21 cellular contexts compared by ENCODE assay signal in genomic region chr13:110018009-110018408, GRCh38.
DNase-seq lines count a peak whose midpoint lies in the region; ATAC-seq and TF ChIP-seq lines count a peak whose summit lies in the region.
"Had no signal": no experiment of that assay in that cellular context is flagged by ENCODE, and none has a peak within 500 bp of the region (broad histone marks: within the 10 kb centered on the region; RNA-seq: fewer than 3 reads in every experiment).

No MANE protein-coding gene starts in this region.

- H3K36me3 ChIP-seq in Caco-2 (ENCODE audit: control insufficient read depth, insufficient read depth, low read length) (no peaks in the 10 kb centered on the region), PC-3 (ENCODE audit: low read depth, low read length) (no peaks in the 10 kb centered on the region), mammary epithelial cell (ENCODE audit: insufficient read depth, low read length) (no peaks in the 10 kb centered on the region), mesodermal cell (ENCODE audit: control insufficient read depth, insufficient read depth, low read length) (no peaks in the 10 kb centered on the region)
- H3K36me3 ChIP-seq: uterus had no signal

- H4K20me1 ChIP-seq in PC-3 (ENCODE audit: low read length) (no peaks in the 10 kb centered on the region), mammary epithelial cell (ENCODE audit: insufficient read depth, low read length) (no peaks in the 10 kb centered on the region)

- no peaks in the 10 kb centered on the region for H3K27me3 Mint-ChIP-seq in Caco-2 (ENCODE audit: insufficient read depth, unreplicated experiment)
- H3K27me3 Mint-ChIP-seq in activated T-helper 1 cell treated with anti-CD3 and anti-CD28 coated beads, Interleukin-12 subunit alpha, Interleukin-12 subunit beta, Interleukin-2, Interleukin-4 antibody, amounts not matched to agents 30 ng/mL and 10 ng/mL and 1 ng/mL, durations not matched to agents 14 hours and 24 hours and 36 hours (ENCODE audit: insufficient read depth): no peaks in the 10 kb centered on the region
- H3K27me3 Mint-ChIP-seq: activated naive CD8-positive, alpha-beta T cell treated with anti-CD3 and anti-CD28 coated beads, Interleukin-2, amount 10 ng/mL, durations not matched to agents 7 days and 5 days had no signal

- in situ Hi-C loops in mammary epithelial cell (cut with MboI; ENCODE audit: low sequenced_read_pairs in 2 of 2): loop anchor here in 1 of 2 donors (5.0 to 10.0 kb wide), 2 partner anchors 49 to 233 kb away; partner anchors contain the start of gene IRS2

- no peaks in the 10 kb centered on the region for H3K27me3 ChIP-seq in Caco-2 (replicated peaks; ENCODE audit: control insufficient read depth, insufficient read depth, low read length)
- no peaks in the 10 kb centered on the region for H3K27me3 ChIP-seq in PC-3 (ENCODE audit: low read length)
- no peaks in the 10 kb centered on the region for H3K27me3 ChIP-seq in mammary epithelial cell (ENCODE audit: insufficient read depth, low read length)
- H3K27me3 ChIP-seq: uterus had no signal

- peaks cover 13% of the 10 kb centered on the region for H3F3A ChIP-seq in PC-3 (ENCODE audit: low read length, unreplicated experiment)

- H3K9ac ChIP-seq in PC-3 (ENCODE audit: low read length): peak overlapping the region; percentile 31; the same call in 1 of the 2 replicates
- H3K9ac ChIP-seq in mammary epithelial cell (ENCODE audit: insufficient read depth, low read length): peak overlapping the region; percentile 48

- H3K27ac ChIP-seq in PC-3 (ENCODE audit: low read length) (peak overlapping the region; percentile 79), mammary epithelial cell (ENCODE audit: insufficient read depth, low read depth, low read length) (peak overlapping the region; percentile 95), mesodermal cell (ENCODE audit: low read depth, low read length, severe bottlenecking) (peak overlapping the region; percentile 76)
- H3K27ac ChIP-seq: uterus had no signal

- peak overlapping the region; percentile 71 for H3K27ac Mint-ChIP-seq in Caco-2 (ENCODE audit: unreplicated experiment)
- no peak overlapping the region for H3K27ac Mint-ChIP-seq in activated T-helper 1 cell treated with anti-CD3 and anti-CD28 coated beads, Interleukin-12 subunit alpha, Interleukin-12 subunit beta, Interleukin-2, Interleukin-4 antibody, amounts not matched to agents 30 ng/mL and 10 ng/mL and 1 ng/mL, durations not matched to agents 14 hours and 24 hours and 36 hours
- H3K27ac Mint-ChIP-seq: activated CD4-positive, alpha-beta memory T cell treated with anti-CD3 and anti-CD28 coated beads for 36 hours; activated naive CD8-positive, alpha-beta T cell treated with anti-CD3 and anti-CD28 coated beads, Interleukin-2, amount 10 ng/mL, durations not matched to agents 7 days and 5 days; CD8-positive, alpha-beta T cell had no signal

- H3K4me1 Mint-ChIP-seq in Caco-2 (ENCODE audit: low read depth, unreplicated experiment): peaks cover 17% of the 10 kb centered on the region
- H3K4me1 Mint-ChIP-seq in activated T-helper 1 cell treated with anti-CD3 and anti-CD28 coated beads, Interleukin-12 subunit alpha, Interleukin-12 subunit beta, Interleukin-2, Interleukin-4 antibody, amounts not matched to agents 30 ng/mL and 10 ng/mL and 1 ng/mL, durations not matched to agents 14 hours and 24 hours and 36 hours (ENCODE audit: low read depth): no peaks in the 10 kb centered on the region
- H3K4me1 Mint-ChIP-seq: activated naive CD8-positive, alpha-beta T cell treated with anti-CD3 and anti-CD28 coated beads, Interleukin-2, amount 10 ng/mL, durations not matched to agents 7 days and 5 days had no signal

- H3K4me3 ChIP-seq in Caco-2 (ENCODE audit: low read depth, low read length) (no peak overlapping the region), PC-3 (ENCODE audit: low read length) (peak overlapping the region; percentile 25), mammary epithelial cell (replicated peaks in 1 of 3; ENCODE audit: insufficient read depth in 1 of 3, low read depth in 2 of 3, low read length in 3 of 3) (no peak overlapping the region), mesodermal cell (ENCODE audit: extremely low read depth, insufficient read depth, low read length, poor library complexity, severe bottlenecking) (no peak overlapping the region)
- H3K4me3 ChIP-seq: mucosa of descending colon, uterus had no signal

- 81% methylated on average over 9 of the region's 11 CpGs for WGBS in mammary epithelial cell (ENCODE audit: low coverage, missing lambda C conversion rate)
- 82 to 90% methylated on average over 11 of the region's 11 CpGs for WGBS in mesodermal cell (ENCODE audit: insufficient coverage in 2 of 2), 2 experiments

- peaks cover 28% of the 10 kb centered on the region for H3K9me3 Mint-ChIP-seq in Caco-2 (ENCODE audit: unreplicated experiment)
- H3K9me3 Mint-ChIP-seq in activated T-helper 1 cell treated with anti-CD3 and anti-CD28 coated beads, Interleukin-12 subunit alpha, Interleukin-12 subunit beta, Interleukin-2, Interleukin-4 antibody, amounts not matched to agents 30 ng/mL and 10 ng/mL and 1 ng/mL, durations not matched to agents 14 hours and 24 hours and 36 hours: no peaks in the 10 kb centered on the region
- H3K9me3 Mint-ChIP-seq: activated CD4-positive, alpha-beta memory T cell treated with anti-CD3 and anti-CD28 coated beads for 36 hours; activated naive CD8-positive, alpha-beta T cell treated with anti-CD3 and anti-CD28 coated beads, Interleukin-2, amount 10 ng/mL, durations not matched to agents 7 days and 5 days; CD8-positive, alpha-beta T cell had no signal

- TF ChIP-seq CTCF in Caco-2 (IDR thresholded peaks at IDR 0.05; ENCODE audit: insufficient read depth in 1 of 2, low read depth in 1 of 2, low read length in 1 of 2, severe bottlenecking in 1 of 2, unreplicated experiment in 1 of 2) (no peak), PC-3 (conservative IDR thresholded peaks at IDR 0.05; ENCODE audit: low read depth, low read length) (no peak), mammary epithelial cell (conservative IDR thresholded peaks at IDR 0.05 in 1 of 2, IDR thresholded peaks at IDR 0.05 in 1 of 2; ENCODE audit: extremely low read depth in 1 of 2, insufficient read depth in 1 of 2, low read depth in 1 of 2, low read length in 2 of 2) (no peak)

- no TSS peak for BruUV-seq in Caco-2 (replicated peaks; lab: Mats Ljungman, UMichigan)
- BruUV-seq in PC-3 (replicated peaks; lab: Mats Ljungman, UMichigan): TSS peak; percentile 88
- no TSS peak for BruUV-seq in mammary epithelial cell (replicated peaks; lab: Mats Ljungman, UMichigan)

- peaks cover 15% of the 10 kb centered on the region for H3K4me1 ChIP-seq in Caco-2
- H3K4me1 ChIP-seq in PC-3 (ENCODE audit: insufficient read depth, low read length): peaks cover 54% of the 10 kb centered on the region
- H3K4me1 ChIP-seq in mammary epithelial cell (ENCODE audit: insufficient read depth, low read length): peaks cover 39% of the 10 kb centered on the region
- peaks cover 10% of the 10 kb centered on the region for H3K4me1 ChIP-seq in mesodermal cell (ENCODE audit: control insufficient read depth, insufficient read depth, low read length, poor library complexity, severe bottlenecking)
- H3K4me1 ChIP-seq: uterus had no signal

- no peaks in the 10 kb centered on the region for H3K9me2 ChIP-seq in PC-3 (replicated peaks; ENCODE audit: low read length)

- CTCF ChIA-PET in Caco-2 (lab: Charles Lee): no interaction called here
- CTCF ChIA-PET in PC-3 (lab: Charles Lee): no interaction called here
- CTCF ChIA-PET in mammary epithelial cell (lab: Charles Lee; ENCODE audit: low non-redundant PET): no interaction called here

- ATAC-seq in PC-3 (peak; percentile 54), GM19351 (IDR thresholded peaks at IDR 0.05; ENCODE audit: unreplicated experiment) (no peak)
- ATAC-seq: CD8-positive, alpha-beta T cell; mucosa of descending colon; Panc1 had no signal

- H2AFZ ChIP-seq in PC-3 (ENCODE audit: low read length) (peak overlapping the region; percentile 10; the same call in 1 of the 2 replicates), mammary epithelial cell (ENCODE audit: low read depth, low read length) (peak overlapping the region; percentile 61)

- H3K4me2 ChIP-seq in PC-3 (ENCODE audit: low read length) (peak overlapping the region; percentile 73), mammary epithelial cell (ENCODE audit: insufficient read depth, low read depth, low read length) (no peak overlapping the region)

- intact Hi-C loops in Caco-2 (cut with micrococcal nuclease; ENCODE audit: unreplicated experiment): no loop called here
- intact Hi-C loops in PC-3 (cut with micrococcal nuclease): loop anchor here (5.0 to 10.0 kb wide), 4 partner anchors 81 to 1101 kb away; no protein-coding TSS in a partner anchor
- intact Hi-C loops in mammary epithelial cell (cut with micrococcal nuclease): no loop called here
- intact Hi-C loops in activated T-helper 1 cell treated with anti-CD3 and anti-CD28 coated beads, Interleukin-12 subunit alpha, Interleukin-12 subunit beta, Interleukin-2, Interleukin-4 antibody, amounts not matched to agents 30 ng/mL and 10 ng/mL and 1 ng/mL, durations not matched to agents 14 hours and 24 hours and 36 hours (cut with micrococcal nuclease): no loop called here
- intact Hi-C loops in cardiac septum (cut with DNase I): no loop called here

- POLR2A ChIA-PET in Caco-2 (lab: Charles Lee): no interaction called here
- POLR2A ChIA-PET in PC-3 (lab: Charles Lee; ENCODE audit: unreplicated experiment): no interaction called here

- H3K4me3 Mint-ChIP-seq in Caco-2 (ENCODE audit: unreplicated experiment): no peak overlapping the region
- no peak overlapping the region for H3K4me3 Mint-ChIP-seq in activated T-helper 1 cell treated with anti-CD3 and anti-CD28 coated beads, Interleukin-12 subunit alpha, Interleukin-12 subunit beta, Interleukin-2, Interleukin-4 antibody, amounts not matched to agents 30 ng/mL and 10 ng/mL and 1 ng/mL, durations not matched to agents 14 hours and 24 hours and 36 hours
- H3K4me3 Mint-ChIP-seq: activated CD4-positive, alpha-beta memory T cell treated with anti-CD3 and anti-CD28 coated beads for 36 hours; activated naive CD8-positive, alpha-beta T cell treated with anti-CD3 and anti-CD28 coated beads, Interleukin-2, amount 10 ng/mL, durations not matched to agents 7 days and 5 days; CD8-positive, alpha-beta T cell had no signal

- H3K79me2 ChIP-seq in PC-3 (ENCODE audit: low read length): no peaks in the 10 kb centered on the region
- no peaks in the 10 kb centered on the region for H3K79me2 ChIP-seq in mammary epithelial cell (ENCODE audit: insufficient read depth, low read length)

- H3K36me3 Mint-ChIP-seq in Caco-2 (ENCODE audit: insufficient read depth, unreplicated experiment): no peaks in the 10 kb centered on the region
- no peaks in the 10 kb centered on the region for H3K36me3 Mint-ChIP-seq in activated T-helper 1 cell treated with anti-CD3 and anti-CD28 coated beads, Interleukin-12 subunit alpha, Interleukin-12 subunit beta, Interleukin-2, Interleukin-4 antibody, amounts not matched to agents 30 ng/mL and 10 ng/mL and 1 ng/mL, durations not matched to agents 14 hours and 24 hours and 36 hours (ENCODE audit: low read depth)
- H3K36me3 Mint-ChIP-seq: activated CD4-positive, alpha-beta memory T cell treated with anti-CD3 and anti-CD28 coated beads for 36 hours; activated naive CD8-positive, alpha-beta T cell treated with anti-CD3 and anti-CD28 coated beads, Interleukin-2, amount 10 ng/mL, durations not matched to agents 7 days and 5 days; CD8-positive, alpha-beta T cell had no signal

- DNase-seq in Caco-2 (no peak), PC-3 (peak; percentile 60), mammary epithelial cell (peak; percentile 14), putamen (ENCODE audit: low spot score) (no peak), cardiac septum (ENCODE audit: low spot score) (no peak)
- no peak for DNase-seq in activated T-helper 1 cell treated with anti-CD3 and anti-CD28 coated beads, Interleukin-12 subunit alpha, Interleukin-12 subunit beta, Interleukin-2, Interleukin-4 antibody, amounts not matched to agents 30 ng/mL and 10 ng/mL and 1 ng/mL, durations not matched to agents 14 hours and 24 hours and 36 hours (ENCODE audit: low spot score)
- DNase-seq: activated CD4-positive, alpha-beta memory T cell treated with anti-CD3 and anti-CD28 coated beads for 36 hours; activated naive CD8-positive, alpha-beta T cell treated with anti-CD3 and anti-CD28 coated beads, Interleukin-2, amount 10 ng/mL, durations not matched to agents 7 days and 5 days; activated T-cell treated with anti-CD3 and anti-CD28 coated beads, Interleukin-2, amount 50 U/mL, for 48 hours; CD8-positive, alpha-beta T cell; central memory CD4-positive, alpha-beta T cell; effector CD8-positive, alpha-beta T cell; hippocampal formation; KBM-7; mucosa of descending colon; NCI-H1092 treated with DMSO at 0.1 percent for 48 hours; NCI-H82; uterus had no signal

- dilution Hi-C loops in mammary epithelial cell (cut with HindIII; ENCODE audit: low sequenced_read_pairs): no loop called here

- no peaks in the 10 kb centered on the region for H3K9me3 ChIP-seq in Caco-2
- H3K9me3 ChIP-seq in PC-3 (ENCODE audit: low read length): no peaks in the 10 kb centered on the region
- H3K9me3 ChIP-seq in mammary epithelial cell (replicated peaks; ENCODE audit: insufficient read depth, low read length): no peaks in the 10 kb centered on the region
- no peaks in the 10 kb centered on the region for H3K9me3 ChIP-seq in mesodermal cell (ENCODE audit: control insufficient read depth, low read length)
- H3K9me3 ChIP-seq: mucosa of descending colon, uterus had no signal

Comparison
In these comparisons a context has a peak if more than half of its experiments do, and no peak if none do; other contexts are left out.
1. DNase-seq: peak in PC-3 (single experiment) and mammary epithelial cell (single experiment); none in Caco-2 (0 of 2), activated T-helper 1 cell treated with anti-CD3 and anti-CD28 coated beads, Interleukin-12 subunit alpha, Interleukin-12 subunit beta, Interleukin-2, Interleukin-4 antibody, amounts not matched to agents 30 ng/mL and 10 ng/mL and 1 ng/mL, durations not matched to agents 14 hours and 24 hours and 36 hours (single experiment), putamen (single experiment) and cardiac septum (single experiment).
2. Peak in every context shown above with its lines, with median percentiles within 50 percentile points of each other: H3K27ac ChIP-seq.